Comparison of ENCODE assay signal across 18 cellular contexts in the genomic region with DNA sequence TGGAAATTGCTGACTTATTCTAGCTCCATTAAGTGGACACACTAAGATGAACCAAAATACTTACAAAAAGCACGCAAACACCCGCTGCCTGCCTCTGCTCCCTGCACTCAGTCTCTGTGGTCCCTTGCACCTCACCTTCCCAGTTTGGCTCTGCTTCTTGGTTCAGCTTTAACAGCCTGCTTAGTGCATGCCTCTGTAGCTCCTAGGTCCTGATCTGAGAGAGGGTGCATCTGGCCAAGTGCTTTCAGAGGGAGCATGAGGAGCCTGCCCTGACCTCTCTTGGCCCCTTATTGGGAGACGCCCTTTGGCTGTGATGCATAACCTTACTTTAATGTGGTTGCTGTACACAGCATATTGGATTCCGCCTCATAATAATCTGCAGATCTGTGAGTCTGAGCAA. TPM values are rescaled to one million over a fixed set of nuclear protein-coding genes. Genes with fewer than 3 reads are reported as not detected.
A peak's percentile ranks its signal among the peaks of the same experiment; 100 is the strongest.
DNase-seq lines count a peak whose midpoint lies in the region; ATAC-seq and TF ChIP-seq lines count a peak whose summit lies in the region.
"Had no signal": no experiment of that assay in that cellular context is flagged by ENCODE, and none has a peak within 500 bp of the region (broad histone marks: within the 10 kb centered on the region; RNA-seq: fewer than 3 reads in every experiment).

No MANE protein-coding gene starts in this region.

- no peaks in the 10 kb centered on the region; the same call in 1 of the 2 replicates for H3K27me3 Mint-ChIP-seq in HFFc6 (ENCODE audit: insufficient read depth)

- no peak overlapping the region for H3K4me3 ChIP-seq in mesenchymal stem cell (ENCODE audit: insufficient read depth in 1 of 2, low read depth in 1 of 2, low read length in 2 of 2)
- H3K4me3 ChIP-seq in HAP-1, result no peak overlapping the region

- DNase-seq in HFFc6 (no peak), astrocyte of the hippocampus (ENCODE audit: low read depth, low spot score) (peak; percentile 36), mesenchymal stem cell (no peak), anterior cingulate cortex (lab: John Stamatoyannopoulos, UW) (no peak), HAP-1 (ENCODE audit: low spot score in 2 of 2) (no peak)
- DNase-seq: COR-L47; DMS53; KG1; NCI-H1048; NCI-H2107; NCI-H226; NCI-H526; NK-92 treated with Interleukin-12 subunit alpha and Interleukin-12 subunit beta, amount 100 ng/mL, for 24 hours; SHP77 had no signal

- no peak overlapping the region for H2BK120ac ChIP-seq in mesenchymal stem cell (ENCODE audit: low read depth, low read length)

- peaks cover 68% of the 10 kb centered on the region for H3K4me1 Mint-ChIP-seq in HFFc6 (ENCODE audit: low read depth)

- H3K27me3 ChIP-seq in mesenchymal stem cell (ENCODE audit: control insufficient read depth in 1 of 2, insufficient read depth in 1 of 2, low read length in 2 of 2) (peaks cover 0 to 11% of the 10 kb centered on the region in 2 experiments), HAP-1 (ENCODE audit: low read depth) (no peaks in the 10 kb centered on the region)

- peak overlapping the region; percentile 69 for H3K4me3 Mint-ChIP-seq in HFFc6

- H3K27ac Mint-ChIP-seq in HFFc6, result peak overlapping the region; percentile 87

- H4K91ac ChIP-seq in mesenchymal stem cell (ENCODE audit: low read length), result no peak overlapping the region

- peaks cover 12% of the 10 kb centered on the region for H3K4me1 ChIP-seq in mesenchymal stem cell (ENCODE audit: control insufficient read depth, insufficient read depth, low read depth, low read length)
- H3K4me1 ChIP-seq in HAP-1, result no peaks in the 10 kb centered on the region

- H3K36me3 ChIP-seq in mesenchymal stem cell (ENCODE audit: control insufficient read depth in 1 of 2, insufficient read depth in 2 of 2, low read depth in 1 of 2, low read length in 2 of 2), result no peaks in the 10 kb centered on the region
- no peaks in the 10 kb centered on the region for H3K36me3 ChIP-seq in HAP-1 (replicated peaks)

- in situ Hi-C loops in HAP-1 (cut with MboI; ENCODE audit: low sequenced_read_pairs), result no loop called here

- no peak overlapping the region for H3K14ac ChIP-seq in mesenchymal stem cell (ENCODE audit: low read length in 2 of 2)

- H3K18ac ChIP-seq in mesenchymal stem cell (ENCODE audit: low read depth in 1 of 2, low read length in 2 of 2), result no peak overlapping the region

- H3K9me3 ChIP-seq in mesenchymal stem cell (ENCODE audit: control insufficient read depth, low read length) (no peaks in the 10 kb centered on the region), HAP-1 (no peaks in the 10 kb centered on the region)

- H2BK12ac ChIP-seq in mesenchymal stem cell (ENCODE audit: low read length in 2 of 2), result no peak overlapping the region

- no peak overlapping the region for H2AFZ ChIP-seq in mesenchymal stem cell (ENCODE audit: low read depth, low read length)

- H3K4ac ChIP-seq in mesenchymal stem cell (ENCODE audit: low read depth in 1 of 2, low read length in 2 of 2), result no peak overlapping the region

- no peak for TF ChIP-seq CTCF in HFFc6 (IDR thresholded peaks at IDR 0.05)

- H2AK5ac ChIP-seq in mesenchymal stem cell (ENCODE audit: low read length, severe bottlenecking), result peak overlapping the region; percentile 99

- H3K4me2 ChIP-seq in mesenchymal stem cell (ENCODE audit: low read length, poor library complexity, severe bottlenecking), result no peak overlapping the region

- ATAC-seq in HG02884 (IDR thresholded peaks at IDR 0.05; ENCODE audit: unreplicated experiment) (no peak), GM21723 (IDR thresholded peaks at IDR 0.05; ENCODE audit: unreplicated experiment) (no peak)

- peak overlapping the region; percentile 99 for H3K27ac ChIP-seq in mesenchymal stem cell (ENCODE audit: low read length, poor library complexity, severe bottlenecking)
- H3K27ac ChIP-seq: C4-2B had no signal

- peak overlapping the region; percentile 95 for H2BK5ac ChIP-seq in mesenchymal stem cell (ENCODE audit: low read depth, low read length, poor library complexity, severe bottlenecking)

- H2BK15ac ChIP-seq in mesenchymal stem cell (ENCODE audit: low read depth, poor library complexity, severe bottlenecking), result no peak overlapping the region

- H4K8ac ChIP-seq in mesenchymal stem cell (ENCODE audit: low read length), result no peak overlapping the region

- no peak overlapping the region for H3K23ac ChIP-seq in mesenchymal stem cell (ENCODE audit: low read length in 2 of 2)

- no peak overlapping the region for H3K9ac ChIP-seq in mesenchymal stem cell (ENCODE audit: low read length)

- no peaks in the 10 kb centered on the region for H3K79me1 ChIP-seq in mesenchymal stem cell (replicated peaks; ENCODE audit: low read length, poor library complexity, severe bottlenecking)

- no peaks in the 10 kb centered on the region for H3K9me3 Mint-ChIP-seq in HFFc6

- 43% methylated on average over 4 of the region's 4 CpGs for WGBS in mesenchymal stem cell

- no peaks in the 10 kb centered on the region for H3K36me3 Mint-ChIP-seq in HFFc6 (ENCODE audit: low read depth)

RNA-seq across cellular contexts. Expression of gene ATP10A, which starts 21.2 kb away (rescaled TPM):
- 10 to 100 TPM; 31.0 to 39.5 (median 33.9) TPM for total RNA-seq in HFFc6 (2021; fragmentation: NEBNext Ultra II Directional; extraction: Animal tissue kit (Norgen Biotek cat#: 25700))
- 0.04 TPM for polyA plus RNA-seq in mesenchymal stem cell (2013, experiment 1 of 2)
- 0.03 TPM for polyA plus RNA-seq in mesenchymal stem cell (2013, experiment 2 of 2)
- total RNA-seq: M059J had no signal
